In the genomic region with DNA sequence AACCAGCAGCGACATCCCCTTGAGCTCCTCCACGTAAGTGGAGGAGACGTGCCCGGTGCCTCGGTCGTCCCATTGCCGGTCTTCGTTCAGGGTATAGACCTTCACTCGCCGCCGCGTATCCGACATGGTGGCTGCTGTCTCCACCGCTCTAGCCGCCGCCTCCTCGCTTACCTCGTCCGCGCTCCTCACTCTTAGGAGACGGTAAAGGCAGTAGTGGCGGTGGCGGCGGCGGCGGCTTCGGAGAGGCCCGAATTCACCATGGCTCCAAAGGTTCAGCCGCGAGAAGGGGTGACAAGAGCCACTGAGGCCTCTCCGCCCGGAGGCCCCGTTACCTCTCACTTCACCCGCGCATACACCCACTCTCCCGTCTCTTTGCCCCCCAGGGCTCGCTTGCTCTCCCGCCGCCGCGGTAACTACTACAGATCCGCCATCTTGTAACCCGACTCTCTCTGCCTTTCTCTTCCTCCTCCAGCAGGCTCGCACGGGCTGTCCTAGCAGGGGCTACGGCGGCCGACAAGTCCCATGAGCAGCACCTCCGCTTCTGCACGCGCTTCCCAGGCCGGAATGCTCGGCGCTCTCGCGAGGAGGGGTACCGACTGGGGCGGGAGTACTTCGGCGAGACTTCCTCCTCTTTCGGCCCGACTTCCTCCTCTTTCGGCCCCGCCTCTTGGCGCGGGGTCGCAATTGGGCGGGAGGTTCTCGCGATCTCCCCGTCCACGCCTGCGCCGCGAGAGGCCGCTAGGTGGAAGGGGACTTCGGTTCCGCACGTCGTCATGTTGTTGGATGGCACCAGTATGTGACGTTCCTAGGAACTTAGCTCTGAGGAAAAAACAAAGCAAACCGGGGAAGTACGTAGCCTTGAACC, we compare ENCODE assay signal across 1 cellular context.
TF ChIP-seq lines count a peak whose summit lies in the region.

A gene (minus strand): TSS at position 463 of the 865 bp plus-strand sequence. CDS start 337 bp downstream, at position 126.

TF ChIP-seq in K562, 482 proteins besides CTCF, POLR2A, EP300 and RAD21 (continued from another document and continues in another):
- TF ChIP-seq, protein P1, sequence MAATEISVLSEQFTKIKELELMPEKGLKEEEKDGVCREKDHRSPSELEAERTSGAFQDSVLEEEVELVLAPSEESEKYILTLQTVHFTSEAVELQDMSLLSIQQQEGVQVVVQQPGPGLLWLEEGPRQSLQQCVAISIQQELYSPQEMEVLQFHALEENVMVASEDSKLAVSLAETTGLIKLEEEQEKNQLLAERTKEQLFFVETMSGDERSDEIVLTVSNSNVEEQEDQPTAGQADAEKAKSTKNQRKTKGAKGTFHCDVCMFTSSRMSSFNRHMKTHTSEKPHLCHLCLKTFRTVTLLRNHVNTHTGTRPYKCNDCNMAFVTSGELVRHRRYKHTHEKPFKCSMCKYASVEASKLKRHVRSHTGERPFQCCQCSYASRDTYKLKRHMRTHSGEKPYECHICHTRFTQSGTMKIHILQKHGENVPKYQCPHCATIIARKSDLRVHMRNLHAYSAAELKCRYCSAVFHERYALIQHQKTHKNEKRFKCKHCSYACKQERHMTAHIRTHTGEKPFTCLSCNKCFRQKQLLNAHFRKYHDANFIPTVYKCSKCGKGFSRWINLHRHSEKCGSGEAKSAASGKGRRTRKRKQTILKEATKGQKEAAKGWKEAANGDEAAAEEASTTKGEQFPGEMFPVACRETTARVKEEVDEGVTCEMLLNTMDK (IDR thresholded peaks at IDR 0.05; ENCODE audit: borderline replicate concordance, insufficient read depth, low read depth, low read length, poor library complexity, severe bottlenecking), result peak; percentile 98
- TF ChIP-seq NCOA1 (IDR thresholded peaks at IDR 0.05; ENCODE audit: low read depth) (peak; percentile 59), SP1 (CRISPR knock-in tag; IDR thresholded peaks at IDR 0.05) (peak; percentile 98), KAT8 (IDR thresholded peaks at IDR 0.05; ENCODE audit: low read depth) (no peak), SREBF1 (IDR thresholded peaks at IDR 0.05; ENCODE audit: borderline replicate concordance, low read depth, low read length) (no peak), KAT2B (IDR thresholded peaks at IDR 0.05; ENCODE audit: low read depth, low read length) (peak; percentile 68), CCNT2 (IDR thresholded peaks at IDR 0.05; ENCODE audit: borderline replicate concordance, extremely low read depth, insufficient read length, low read depth, low read length) (peak; percentile 92), SIRT6 (IDR thresholded peaks at IDR 0.05; ENCODE audit: low read depth, low read length) (no peak), THRAP3 (IDR thresholded peaks at IDR 0.05; ENCODE audit: borderline replicate concordance) (no peak), SREBF2 (CRISPR knock-in tag; IDR thresholded peaks at IDR 0.05) (peak; percentile 87; the same call in 1 of the 2 replicates), POU5F1 (IDR thresholded peaks at IDR 0.05; ENCODE audit: borderline replicate concordance, low read depth, low read length, partially characterized antibody) (peak; percentile 96), ZNF232 (CRISPR knock-in tag; IDR thresholded peaks at IDR 0.05) (peak; percentile 26; the same call in 1 of the 2 replicates), NFIC (IDR thresholded peaks at IDR 0.05) (peak; percentile 65), POLR2H (tag; IDR thresholded peaks at IDR 0.05; ENCODE audit: low read depth) (peak; percentile 93), NR2C1 (IDR thresholded peaks at IDR 0.05) (no peak), NR2C1 (tag; IDR thresholded peaks at IDR 0.05) (peak; percentile 37), HDAC8 (tag; IDR thresholded peaks at IDR 0.05) (0 out of 2 replicates have a peak, but pooled peaks have one; percentile 43), ZNF324 (CRISPR knock-in tag; IDR thresholded peaks at IDR 0.05) (no peak), PHF20 (IDR thresholded peaks at IDR 0.05; ENCODE audit: partially characterized antibody) (peak; percentile 84), PTTG1 (tag; IDR thresholded peaks at IDR 0.05; ENCODE audit: low read depth) (no peak)
- TF ChIP-seq, protein P2, sequence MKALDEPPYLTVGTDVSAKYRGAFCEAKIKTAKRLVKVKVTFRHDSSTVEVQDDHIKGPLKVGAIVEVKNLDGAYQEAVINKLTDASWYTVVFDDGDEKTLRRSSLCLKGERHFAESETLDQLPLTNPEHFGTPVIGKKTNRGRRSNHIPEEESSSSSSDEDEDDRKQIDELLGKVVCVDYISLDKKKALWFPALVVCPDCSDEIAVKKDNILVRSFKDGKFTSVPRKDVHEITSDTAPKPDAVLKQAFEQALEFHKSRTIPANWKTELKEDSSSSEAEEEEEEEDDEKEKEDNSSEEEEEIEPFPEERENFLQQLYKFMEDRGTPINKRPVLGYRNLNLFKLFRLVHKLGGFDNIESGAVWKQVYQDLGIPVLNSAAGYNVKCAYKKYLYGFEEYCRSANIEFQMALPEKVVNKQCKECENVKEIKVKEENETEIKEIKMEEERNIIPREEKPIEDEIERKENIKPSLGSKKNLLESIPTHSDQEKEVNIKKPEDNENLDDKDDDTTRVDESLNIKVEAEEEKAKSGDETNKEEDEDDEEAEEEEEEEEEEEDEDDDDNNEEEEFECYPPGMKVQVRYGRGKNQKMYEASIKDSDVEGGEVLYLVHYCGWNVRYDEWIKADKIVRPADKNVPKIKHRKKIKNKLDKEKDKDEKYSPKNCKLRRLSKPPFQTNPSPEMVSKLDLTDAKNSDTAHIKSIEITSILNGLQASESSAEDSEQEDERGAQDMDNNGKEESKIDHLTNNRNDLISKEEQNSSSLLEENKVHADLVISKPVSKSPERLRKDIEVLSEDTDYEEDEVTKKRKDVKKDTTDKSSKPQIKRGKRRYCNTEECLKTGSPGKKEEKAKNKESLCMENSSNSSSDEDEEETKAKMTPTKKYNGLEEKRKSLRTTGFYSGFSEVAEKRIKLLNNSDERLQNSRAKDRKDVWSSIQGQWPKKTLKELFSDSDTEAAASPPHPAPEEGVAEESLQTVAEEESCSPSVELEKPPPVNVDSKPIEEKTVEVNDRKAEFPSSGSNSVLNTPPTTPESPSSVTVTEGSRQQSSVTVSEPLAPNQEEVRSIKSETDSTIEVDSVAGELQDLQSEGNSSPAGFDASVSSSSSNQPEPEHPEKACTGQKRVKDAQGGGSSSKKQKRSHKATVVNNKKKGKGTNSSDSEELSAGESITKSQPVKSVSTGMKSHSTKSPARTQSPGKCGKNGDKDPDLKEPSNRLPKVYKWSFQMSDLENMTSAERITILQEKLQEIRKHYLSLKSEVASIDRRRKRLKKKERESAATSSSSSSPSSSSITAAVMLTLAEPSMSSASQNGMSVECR (CRISPR knock-in tag; IDR thresholded peaks at IDR 0.05), result peak; percentile 67
- TF ChIP-seq, protein P3, sequence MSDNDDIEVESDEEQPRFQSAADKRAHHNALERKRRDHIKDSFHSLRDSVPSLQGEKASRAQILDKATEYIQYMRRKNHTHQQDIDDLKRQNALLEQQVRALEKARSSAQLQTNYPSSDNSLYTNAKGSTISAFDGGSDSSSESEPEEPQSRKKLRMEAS (CRISPR knock-in tag; IDR thresholded peaks at IDR 0.05), result peak; percentile 93
- TF ChIP-seq, protein P4, sequence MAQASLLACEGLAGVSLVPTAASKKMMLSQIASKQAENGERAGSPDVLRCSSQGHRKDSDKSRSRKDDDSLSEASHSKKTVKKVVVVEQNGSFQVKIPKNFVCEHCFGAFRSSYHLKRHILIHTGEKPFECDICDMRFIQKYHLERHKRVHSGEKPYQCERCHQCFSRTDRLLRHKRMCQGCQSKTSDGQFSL (CRISPR knock-in tag; IDR thresholded peaks at IDR 0.05), result peak; percentile 59
- TF ChIP-seq, protein P4 (tag; IDR thresholded peaks at IDR 0.05), result no peak
- TF ChIP-seq, protein P5, sequence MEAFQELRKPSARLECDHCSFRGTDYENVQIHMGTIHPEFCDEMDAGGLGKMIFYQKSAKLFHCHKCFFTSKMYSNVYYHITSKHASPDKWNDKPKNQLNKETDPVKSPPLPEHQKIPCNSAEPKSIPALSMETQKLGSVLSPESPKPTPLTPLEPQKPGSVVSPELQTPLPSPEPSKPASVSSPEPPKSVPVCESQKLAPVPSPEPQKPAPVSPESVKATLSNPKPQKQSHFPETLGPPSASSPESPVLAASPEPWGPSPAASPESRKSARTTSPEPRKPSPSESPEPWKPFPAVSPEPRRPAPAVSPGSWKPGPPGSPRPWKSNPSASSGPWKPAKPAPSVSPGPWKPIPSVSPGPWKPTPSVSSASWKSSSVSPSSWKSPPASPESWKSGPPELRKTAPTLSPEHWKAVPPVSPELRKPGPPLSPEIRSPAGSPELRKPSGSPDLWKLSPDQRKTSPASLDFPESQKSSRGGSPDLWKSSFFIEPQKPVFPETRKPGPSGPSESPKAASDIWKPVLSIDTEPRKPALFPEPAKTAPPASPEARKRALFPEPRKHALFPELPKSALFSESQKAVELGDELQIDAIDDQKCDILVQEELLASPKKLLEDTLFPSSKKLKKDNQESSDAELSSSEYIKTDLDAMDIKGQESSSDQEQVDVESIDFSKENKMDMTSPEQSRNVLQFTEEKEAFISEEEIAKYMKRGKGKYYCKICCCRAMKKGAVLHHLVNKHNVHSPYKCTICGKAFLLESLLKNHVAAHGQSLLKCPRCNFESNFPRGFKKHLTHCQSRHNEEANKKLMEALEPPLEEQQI (IDR thresholded peaks at IDR 0.05), result 0 out of 2 replicates have a peak, but pooled peaks have one; percentile 15
- TF ChIP-seq, protein P6, sequence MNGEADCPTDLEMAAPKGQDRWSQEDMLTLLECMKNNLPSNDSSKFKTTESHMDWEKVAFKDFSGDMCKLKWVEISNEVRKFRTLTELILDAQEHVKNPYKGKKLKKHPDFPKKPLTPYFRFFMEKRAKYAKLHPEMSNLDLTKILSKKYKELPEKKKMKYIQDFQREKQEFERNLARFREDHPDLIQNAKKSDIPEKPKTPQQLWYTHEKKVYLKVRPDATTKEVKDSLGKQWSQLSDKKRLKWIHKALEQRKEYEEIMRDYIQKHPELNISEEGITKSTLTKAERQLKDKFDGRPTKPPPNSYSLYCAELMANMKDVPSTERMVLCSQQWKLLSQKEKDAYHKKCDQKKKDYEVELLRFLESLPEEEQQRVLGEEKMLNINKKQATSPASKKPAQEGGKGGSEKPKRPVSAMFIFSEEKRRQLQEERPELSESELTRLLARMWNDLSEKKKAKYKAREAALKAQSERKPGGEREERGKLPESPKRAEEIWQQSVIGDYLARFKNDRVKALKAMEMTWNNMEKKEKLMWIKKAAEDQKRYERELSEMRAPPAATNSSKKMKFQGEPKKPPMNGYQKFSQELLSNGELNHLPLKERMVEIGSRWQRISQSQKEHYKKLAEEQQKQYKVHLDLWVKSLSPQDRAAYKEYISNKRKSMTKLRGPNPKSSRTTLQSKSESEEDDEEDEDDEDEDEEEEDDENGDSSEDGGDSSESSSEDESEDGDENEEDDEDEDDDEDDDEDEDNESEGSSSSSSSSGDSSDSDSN (IDR thresholded peaks at IDR 0.05; ENCODE audit: borderline replicate concordance in 1 of 2, low read depth in 2 of 2, low read length in 2 of 2), result 0 out of 4 replicates have a peak, but pooled peaks of 1 of the 2 experiments have one; percentile 55
- TF ChIP-seq, protein P7, sequence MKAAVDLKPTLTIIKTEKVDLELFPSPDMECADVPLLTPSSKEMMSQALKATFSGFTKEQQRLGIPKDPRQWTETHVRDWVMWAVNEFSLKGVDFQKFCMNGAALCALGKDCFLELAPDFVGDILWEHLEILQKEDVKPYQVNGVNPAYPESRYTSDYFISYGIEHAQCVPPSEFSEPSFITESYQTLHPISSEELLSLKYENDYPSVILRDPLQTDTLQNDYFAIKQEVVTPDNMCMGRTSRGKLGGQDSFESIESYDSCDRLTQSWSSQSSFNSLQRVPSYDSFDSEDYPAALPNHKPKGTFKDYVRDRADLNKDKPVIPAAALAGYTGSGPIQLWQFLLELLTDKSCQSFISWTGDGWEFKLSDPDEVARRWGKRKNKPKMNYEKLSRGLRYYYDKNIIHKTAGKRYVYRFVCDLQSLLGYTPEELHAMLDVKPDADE (conservative IDR thresholded peaks at IDR 0.05; ENCODE audit: control insufficient read depth, low read depth, low read length), result peak; percentile 27; the same call in 1 of the 2 replicates
- TF ChIP-seq, protein P8, sequence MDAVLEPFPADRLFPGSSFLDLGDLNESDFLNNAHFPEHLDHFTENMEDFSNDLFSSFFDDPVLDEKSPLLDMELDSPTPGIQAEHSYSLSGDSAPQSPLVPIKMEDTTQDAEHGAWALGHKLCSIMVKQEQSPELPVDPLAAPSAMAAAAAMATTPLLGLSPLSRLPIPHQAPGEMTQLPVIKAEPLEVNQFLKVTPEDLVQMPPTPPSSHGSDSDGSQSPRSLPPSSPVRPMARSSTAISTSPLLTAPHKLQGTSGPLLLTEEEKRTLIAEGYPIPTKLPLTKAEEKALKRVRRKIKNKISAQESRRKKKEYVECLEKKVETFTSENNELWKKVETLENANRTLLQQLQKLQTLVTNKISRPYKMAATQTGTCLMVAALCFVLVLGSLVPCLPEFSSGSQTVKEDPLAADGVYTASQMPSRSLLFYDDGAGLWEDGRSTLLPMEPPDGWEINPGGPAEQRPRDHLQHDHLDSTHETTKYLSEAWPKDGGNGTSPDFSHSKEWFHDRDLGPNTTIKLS (IDR thresholded peaks at IDR 0.05; ENCODE audit: borderline replicate concordance, low read depth), result peak; percentile 99
- TF ChIP-seq, protein P9, sequence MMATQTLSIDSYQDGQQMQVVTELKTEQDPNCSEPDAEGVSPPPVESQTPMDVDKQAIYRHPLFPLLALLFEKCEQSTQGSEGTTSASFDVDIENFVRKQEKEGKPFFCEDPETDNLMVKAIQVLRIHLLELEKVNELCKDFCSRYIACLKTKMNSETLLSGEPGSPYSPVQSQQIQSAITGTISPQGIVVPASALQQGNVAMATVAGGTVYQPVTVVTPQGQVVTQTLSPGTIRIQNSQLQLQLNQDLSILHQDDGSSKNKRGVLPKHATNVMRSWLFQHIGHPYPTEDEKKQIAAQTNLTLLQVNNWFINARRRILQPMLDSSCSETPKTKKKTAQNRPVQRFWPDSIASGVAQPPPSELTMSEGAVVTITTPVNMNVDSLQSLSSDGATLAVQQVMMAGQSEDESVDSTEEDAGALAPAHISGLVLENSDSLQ (IDR thresholded peaks at IDR 0.05), result peak; percentile 16; the same call in 1 of the 2 replicates
